ENCODE assay signal across 9 cellular contexts in the genomic region with DNA sequence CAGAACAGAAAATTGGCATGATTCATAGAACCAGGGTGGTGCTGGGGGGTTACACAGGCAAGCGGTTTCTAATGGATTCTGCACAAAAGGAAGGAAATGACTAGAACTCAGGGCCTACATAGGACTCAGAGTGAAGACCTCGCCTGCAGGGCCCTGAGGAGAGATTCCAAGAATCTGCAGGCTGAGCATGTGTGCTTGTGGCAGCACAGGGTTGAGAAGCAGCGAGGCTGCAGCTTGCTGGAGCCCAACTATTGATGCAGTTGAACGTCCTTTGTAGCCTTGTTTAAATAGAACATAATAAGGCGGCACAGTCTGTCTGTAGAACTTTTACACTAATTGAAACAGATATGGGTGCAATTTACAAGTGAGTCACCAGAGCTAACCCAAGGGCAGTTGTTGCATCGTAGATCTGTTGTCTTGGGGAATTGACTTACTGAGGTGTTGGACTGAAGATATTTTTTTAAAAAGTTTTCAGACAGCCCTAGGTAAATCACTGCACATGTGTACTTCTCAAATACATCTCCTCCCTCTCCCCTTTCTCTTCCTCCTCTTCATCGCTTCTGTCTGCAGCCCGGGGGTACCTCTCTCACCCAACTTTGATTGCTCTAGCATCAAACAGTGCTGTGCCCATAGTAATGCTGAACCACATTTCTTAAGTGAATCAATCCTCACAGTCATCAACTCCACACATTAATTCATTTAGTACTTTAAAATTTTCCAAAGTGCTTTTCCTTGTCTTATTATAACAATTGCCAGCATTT. TPM values are rescaled to one million over a fixed set of nuclear protein-coding genes. Genes with fewer than 3 reads are reported as not detected.
A peak's percentile ranks its signal among the peaks of the same experiment; 100 is the strongest.
DNase-seq lines count a peak whose midpoint lies in the region; ATAC-seq and TF ChIP-seq lines count a peak whose summit lies in the region.
"Had no signal": no experiment of that assay in that cellular context is flagged by ENCODE, and none has a peak within 500 bp of the region (broad histone marks: within the 10 kb centered on the region; RNA-seq: fewer than 3 reads in every experiment).

No MANE protein-coding gene starts in this region.

- H3K9ac ChIP-seq in PC-3 (ENCODE audit: low read length) = peak overlapping the region; percentile 83

- H4K20me1 ChIP-seq in PC-3 (ENCODE audit: low read length) = no peaks in the 10 kb centered on the region

- H3K36me3 ChIP-seq in PC-3 (ENCODE audit: low read depth, low read length) = no peaks in the 10 kb centered on the region
- no peaks in the 10 kb centered on the region for H3K36me3 ChIP-seq in neuron (ENCODE audit: insufficient read depth, low read length)

- H2AFZ ChIP-seq in PC-3 (ENCODE audit: low read length) (peak overlapping the region; percentile 56), neuron (ENCODE audit: low read depth, low read length) (peak overlapping the region; percentile 8)

- H3K27me3 ChIP-seq in PC-3 (ENCODE audit: low read length) (no peaks in the 10 kb centered on the region), neuron (ENCODE audit: insufficient read depth, low read length) (no peaks in the 10 kb centered on the region)

- no peak overlapping the region for H3K4me3 ChIP-seq in PC-3 (ENCODE audit: low read length)
- H3K4me3 ChIP-seq in cardiac fibroblast (replicated peaks in 1 of 2; ENCODE audit: low read depth in 2 of 2, low read length in 2 of 2) = no peak overlapping the region
- H3K4me3 ChIP-seq in neuron (ENCODE audit: low read length) = no peak overlapping the region

- peak; percentile 37 for ATAC-seq in PC-3
- no peak for ATAC-seq in GM21447 (IDR thresholded peaks at IDR 0.05; ENCODE audit: unreplicated experiment)
- ATAC-seq in GM18505 (IDR thresholded peaks at IDR 0.05; ENCODE audit: unreplicated experiment) = no peak
- ATAC-seq in HG03175 (IDR thresholded peaks at IDR 0.05; ENCODE audit: unreplicated experiment) = no peak

- H3K4me1 ChIP-seq in PC-3 (ENCODE audit: insufficient read depth, low read length) (peaks cover 50% of the 10 kb centered on the region), neuron (ENCODE audit: insufficient read depth, low read length) (peaks cover 14% of the 10 kb centered on the region)

- no peak for TF ChIP-seq POLR2A in GM18505 (IDR thresholded peaks at IDR 0.05; ENCODE audit: borderline replicate concordance, extremely low read depth, insufficient read depth, insufficient read length)

- H3K9me2 ChIP-seq in PC-3 (replicated peaks; ENCODE audit: low read length) = no peaks in the 10 kb centered on the region

- H3K27ac ChIP-seq in PC-3 (ENCODE audit: low read length) = peak overlapping the region; percentile 99

- DNase-seq in EL (peak; percentile 71), PC-3 (peak; percentile 39), cardiac fibroblast (ENCODE audit: low read depth in 2 of 2) (peak; percentile 46 to 64), OCI-M2 (lab: John Stamatoyannopoulos, UW; ENCODE audit: unreplicated experiment) (no peak)
- DNase-seq: stimulated activated CD4-positive, alpha-beta T cell treated with anti-CD3 and anti-CD28 coated beads, Interleukin-4, amount 100 ng/mL, for 1 hour had no signal

- H3K79me2 ChIP-seq in PC-3 (ENCODE audit: low read length) = no peaks in the 10 kb centered on the region

- POLR2A ChIA-PET in PC-3 (lab: Charles Lee; ENCODE audit: unreplicated experiment) = no interaction called here

- no TSS peak for BruUV-seq in PC-3 (replicated peaks; lab: Mats Ljungman, UMichigan)

- TF ChIP-seq CTCF in PC-3 (conservative IDR thresholded peaks at IDR 0.05; ENCODE audit: low read depth, low read length) (no peak), cardiac fibroblast (IDR thresholded peaks at IDR 0.05; ENCODE audit: low read depth, low read length) (no peak)

- intact Hi-C loops in PC-3 (cut with micrococcal nuclease) = loop anchor here (2.0 kb wide), 1 partner anchor 64 kb away; no protein-coding TSS in a partner anchor

- H3K9me3 ChIP-seq in PC-3 (ENCODE audit: low read length) = no peaks in the 10 kb centered on the region
- H3K9me3 ChIP-seq in neuron (ENCODE audit: low read length) = no peaks in the 10 kb centered on the region

- no peaks in the 10 kb centered on the region for H3F3A ChIP-seq in PC-3 (ENCODE audit: low read length, unreplicated experiment)

- peak overlapping the region; percentile 66 for H3K4me2 ChIP-seq in PC-3 (ENCODE audit: low read length)

- CTCF ChIA-PET in PC-3 (lab: Charles Lee) = interaction anchor here (1.0 kb wide), 1 partner anchor 54 kb away, joined by 3 read pairs; no protein-coding TSS in a partner anchor

RNA-seq across cellular contexts. Expression of gene RHOH, which starts 58.3 kb away (rescaled TPM):
- total RNA-seq in PC-3 (2014; rRNA removed) = 0.12 TPM in 1 of 2 replicates, not detected in the other
